Comparison of ENCODE assay signal across 16 cellular contexts in genomic region chr17:8055851-8056231, GRCh38. TPM values are rescaled to one million over a fixed set of nuclear protein-coding genes. Genes with fewer than 3 reads are reported as not detected.
DNase-seq lines count a peak whose midpoint lies in the region; ATAC-seq, FAIRE-seq and TF ChIP-seq lines count a peak whose summit lies in the region.
"Had no signal": no experiment of that assay in that cellular context is flagged by ENCODE, and none has a peak within 500 bp of the region (broad histone marks: within the 10 kb centered on the region; RNA-seq: fewer than 3 reads in every experiment).

No MANE protein-coding gene starts in this region.

- dilution Hi-C loops in keratinocyte (cut with MboI; ENCODE audit: extremely low pct_ligation_motif_present, low sequenced_read_pairs): no loop called here

- H3K9me3 ChIP-seq in BLaER1 treated with 17β-estradiol and CSF1 and Interleukin-3, amounts not matched to agents 10 nM and 100 nM (replicated peaks in 1 of 11): no peaks in the 10 kb centered on the region
- H3K9me3 ChIP-seq in Peyer's patch (no peaks in the 10 kb centered on the region), keratinocyte (ENCODE audit: control insufficient read depth, low read depth, low read length) (no peaks in the 10 kb centered on the region), spleen (no peaks in the 10 kb centered on the region)
- H3K9me3 ChIP-seq: ovary, SJSA1 had no signal

- no peaks in the 10 kb centered on the region for H3K9me1 ChIP-seq in keratinocyte (ENCODE audit: control insufficient read depth, extremely low read depth, insufficient read depth, low read length)

- peak overlapping the region; percentile 87 to 99 (median 93) for H3K4me2 ChIP-seq in BLaER1 treated with 17β-estradiol and CSF1 and Interleukin-3, amounts not matched to agents 10 nM and 100 nM
- H3K4me2 ChIP-seq in keratinocyte (ENCODE audit: control insufficient read depth, extremely low read depth, insufficient read depth, low read depth, low read length): peak overlapping the region; percentile 23

- peak overlapping the region; percentile 83 to 99 (median 95) for H3K27ac ChIP-seq in BLaER1 treated with 17β-estradiol and CSF1 and Interleukin-3, amounts not matched to agents 10 nM and 100 nM
- H3K27ac ChIP-seq in Peyer's patch (peak overlapping the region; percentile 27 to 69 (median 46)), keratinocyte (ENCODE audit: control insufficient read depth, insufficient read depth, low read length) (no peak overlapping the region), spleen (peak overlapping the region in 7 of 8 donors; percentile 22 to 86 (median 63)), foreskin keratinocyte (no peak overlapping the region)
- H3K27ac ChIP-seq: cardiac muscle cell, ovary, SJSA1 had no signal

- peak overlapping the region; percentile 69 to 86 (median 81); a peak in 21 of 22 replicates for H3K9ac ChIP-seq in BLaER1 treated with 17β-estradiol and CSF1 and Interleukin-3, amounts not matched to agents 10 nM and 100 nM
- no peak overlapping the region for H3K9ac ChIP-seq in keratinocyte (ENCODE audit: control insufficient read depth, extremely low read depth, insufficient read depth, low read length)

- no peaks in the 10 kb centered on the region for H4K20me1 ChIP-seq in BLaER1 treated with 17β-estradiol and CSF1 and Interleukin-3, amounts not matched to agents 10 nM and 100 nM
- no peaks in the 10 kb centered on the region for H4K20me1 ChIP-seq in keratinocyte (ENCODE audit: control insufficient read depth, extremely low read depth, insufficient read depth, low read length)

- peaks cover 53 to 67% (median 61%) of the 10 kb centered on the region in 10 experiments for H3K4me1 ChIP-seq in BLaER1 treated with 17β-estradiol and CSF1 and Interleukin-3, amounts not matched to agents 10 nM and 100 nM
- H3K4me1 ChIP-seq in Peyer's patch (peaks cover 0 to 16% (median 4%) of the 10 kb centered on the region in 4 donors), keratinocyte (ENCODE audit: control insufficient read depth, extremely low read depth, insufficient read depth, low read length) (peaks cover 20% of the 10 kb centered on the region), spleen (peaks cover 0 to 39% (median 27%) of the 10 kb centered on the region in 6 donors), foreskin keratinocyte (no peaks in the 10 kb centered on the region)
- H3K4me1 ChIP-seq: SJSA1 had no signal

- no peak overlapping the region for H2AFZ ChIP-seq in keratinocyte (ENCODE audit: control insufficient read depth, low read length)

- no peaks in the 10 kb centered on the region for H3K36me3 ChIP-seq in BLaER1 treated with 17β-estradiol and CSF1 and Interleukin-3, amounts not matched to agents 10 nM and 100 nM
- H3K36me3 ChIP-seq in Peyer's patch (no peaks in the 10 kb centered on the region), keratinocyte (ENCODE audit: control insufficient read depth in 2 of 2, extremely low read depth in 1 of 2, insufficient read depth in 2 of 2, low read length in 2 of 2) (no peaks in the 10 kb centered on the region), spleen (no peaks in the 10 kb centered on the region)
- H3K36me3 ChIP-seq: cardiac muscle cell, ovary, SJSA1 had no signal

- peak in 1 of 3 donors; percentile 39 for DNase-seq in Peyer's patch
- DNase-seq in keratinocyte (ENCODE audit: low read depth, low spot score): no peak
- DNase-seq in spleen: peak; percentile 48
- no peak for DNase-seq in effector CD4-positive, alpha-beta T cell
- DNase-seq in GM13977 (ENCODE audit: low spot score): no peak
- DNase-seq in DMS 273 treated with DMSO at 0.1 percent for 48 hours (lab: John Stamatoyannopoulos, UW): no peak
- no peak for DNase-seq in foreskin keratinocyte
- DNase-seq: effector CD8-positive, alpha-beta T cell; NCI-H1694; NCI-H524; stimulated activated naive CD4-positive, alpha-beta T cell had no signal

- FAIRE-seq in keratinocyte (lab: Jason Lieb, UNC): no peak

- H3K27me3 ChIP-seq in BLaER1 treated with 17β-estradiol and CSF1 and Interleukin-3, amounts not matched to agents 10 nM and 100 nM: peaks cover 4 to 19% (median 6%) of the 10 kb centered on the region in 11 experiments
- H3K27me3 ChIP-seq in Peyer's patch: no peaks in the 10 kb centered on the region
- no peaks in the 10 kb centered on the region for H3K27me3 ChIP-seq in keratinocyte (ENCODE audit: control insufficient read depth, extremely low read depth, insufficient read depth, low read length)
- peaks cover 0 to 37% (median 21%) of the 10 kb centered on the region in 7 donors for H3K27me3 ChIP-seq in spleen (replicated peaks in 1 of 7)
- H3K27me3 ChIP-seq in foreskin keratinocyte: peaks cover 20% of the 10 kb centered on the region
- H3K27me3 ChIP-seq: ovary had no signal

- WGBS in spleen, 5 donors: 49 to 69% (median 65%) methylated on average over 3 of the region's 3 CpGs

- TF ChIP-seq POLR2A in Peyer's patch (IDR thresholded peaks at IDR 0.05): no peak
- no peak for TF ChIP-seq POLR2A in spleen (IDR thresholded peaks at IDR 0.05)

- in situ Hi-C loops in GM13977 (cut with MboI; ENCODE audit: low pct_unique_long_range_greater_than_20kb, low sequenced_read_pairs, unreplicated experiment): no loop called here

- H3K79me2 ChIP-seq in keratinocyte (ENCODE audit: control insufficient read depth, insufficient read depth, low read length): no peaks in the 10 kb centered on the region

- peak overlapping the region in 7 of 10 experiments; percentile 29 to 55 (median 44); a peak in 11 of 20 replicates for H3K4me3 ChIP-seq in BLaER1 treated with 17β-estradiol and CSF1 and Interleukin-3, amounts not matched to agents 10 nM and 100 nM
- H3K4me3 ChIP-seq in Peyer's patch: no peak overlapping the region
- no peak overlapping the region for H3K4me3 ChIP-seq in keratinocyte (ENCODE audit: control insufficient read depth in 2 of 3, extremely low read depth in 1 of 3, insufficient read depth in 2 of 3, low read depth in 1 of 3, low read length in 3 of 3)
- H3K4me3 ChIP-seq in spleen: peak overlapping the region in 1 of 8 donors; percentile 39
- H3K4me3 ChIP-seq: cardiac muscle cell, ovary, SJSA1 had no signal

- no peak for ATAC-seq in foreskin keratinocyte

- intact Hi-C loops in spleen (cut with DNase I; ENCODE audit: low total_unique reads): loop anchor here (5.0 to 10.0 kb wide), 3 partner anchors 61 to 231 kb away; no protein-coding TSS in a partner anchor

- TF ChIP-seq CTCF in Peyer's patch (IDR thresholded peaks at IDR 0.05) (no peak), keratinocyte (optimal IDR thresholded peaks at IDR 0.05 in 1 of 3, IDR thresholded peaks at IDR 0.05 in 1 of 3, conservative IDR thresholded peaks at IDR 0.05 in 1 of 3; ENCODE audit: extremely low read depth in 1 of 3, insufficient read depth in 2 of 3, low read length in 3 of 3) (no peak), spleen (IDR thresholded peaks at IDR 0.05 in 8 of 11, conservative IDR thresholded peaks at IDR 0.05 in 3 of 11) (no peak), GM13977 (IDR thresholded peaks at IDR 0.05; ENCODE audit: extremely low read depth, insufficient read depth, missing control alignments) (no peak), foreskin keratinocyte (conservative IDR thresholded peaks at IDR 0.05) (no peak)

RNA-seq across cellular contexts. Expression of gene ALOX15B, which starts 17.0 kb away (rescaled TPM):
- 1 to 10 TPM in 3 of 4 donors, under 1 TPM in 1; 0.70 to 4.1 (median 2.1) TPM for total RNA-seq in Peyer's patch
- 29.7 to 56.5 TPM (median 31.9 TPM) in 3 replicates for polyA plus RNA-seq in keratinocyte
- polyA plus RNA-seq in keratinocyte (2011; ENCODE audit: low read depth): 33.1 TPM
- polyA plus RNA-seq in keratinocyte (2011; cell fraction: cytosol; rRNA removed): 33.5 and 59.6 TPM in 2 replicates
- 58.5 and 90.2 TPM in 2 replicates for polyA plus RNA-seq in keratinocyte (2011; cell fraction: nucleus; rRNA removed)
- polyA plus RNA-seq in keratinocyte (2012; ENCODE audit: low replicate concordance): 36.8 and 91.2 TPM in 2 replicates
- 29.3 to 58.7 TPM (median 57.8 TPM) in 3 replicates for polyA minus RNA-seq in keratinocyte
- polyA minus RNA-seq in keratinocyte (2011; cell fraction: cytosol; rRNA and poly(A)+ RNA removed): 41.8 TPM
- polyA minus RNA-seq in keratinocyte (2011; cell fraction: nucleus; rRNA and poly(A)+ RNA removed): 34.5 and 48.1 TPM in 2 replicates
- 1 to 10 TPM in 5 of 7 donors, under 1 TPM in 2; 0.13 to 6.2 (median 2.8) TPM for total RNA-seq in spleen
- polyA plus RNA-seq in spleen: 1 to 10 TPM; 1.0 to 7.8 (median 2.7) TPM
- 6.5 and 6.9 TPM in 2 replicates for total RNA-seq in foreskin keratinocyte
- 6.2 and 7.4 TPM in 2 replicates for polyA plus RNA-seq in foreskin keratinocyte
- total RNA-seq: HT1080, SJSA1 had no signal

RNA-seq across cellular contexts. Expression of gene ALOX12B, which starts 31.7 kb away (rescaled TPM):
- total RNA-seq in Peyer's patch (under 1 TPM in 1 of 4 donors, not detected in 3; 0.83 TPM), spleen (1 to 10 TPM in 2 of 7 donors, under 1 TPM in 1, not detected in 4; 0.47 to 1.3 (median 1.0) TPM), foreskin keratinocyte (0.25 and 0.31 TPM in 2 replicates)
- polyA plus RNA-seq in keratinocyte (0.43 to 0.75 TPM (median 0.47 TPM) in 3 replicates), spleen (under 1 TPM; 0.80 to 0.89 (median 0.83) TPM), foreskin keratinocyte (0.30 and 0.43 TPM in 2 replicates)
- 98.5 TPM for polyA plus RNA-seq in keratinocyte (2011; ENCODE audit: low read depth)
- 0.41 and 0.44 TPM in 2 replicates for polyA plus RNA-seq in keratinocyte (2011; cell fraction: cytosol; rRNA removed)
- polyA plus RNA-seq in keratinocyte (2011; cell fraction: nucleus; rRNA removed): 1.9 and 2.0 TPM in 2 replicates
- polyA plus RNA-seq in keratinocyte (2012; ENCODE audit: low replicate concordance): 0.85 and 126 TPM in 2 replicates
- polyA minus RNA-seq in keratinocyte: 0.20 to 2.1 TPM (median 1.4 TPM) in 3 replicates
- polyA minus RNA-seq in keratinocyte (2011; cell fraction: cytosol; rRNA and poly(A)+ RNA removed): not detected
- 1.5 and 1.7 TPM in 2 replicates for polyA minus RNA-seq in keratinocyte (2011; cell fraction: nucleus; rRNA and poly(A)+ RNA removed)
- total RNA-seq: SJSA1 had no signal
- polyA plus RNA-seq: ovary had no signal

RNA-seq across cellular contexts. Expression of gene GUCY2D, which starts 53.4 kb away (rescaled TPM):
- total RNA-seq in Peyer's patch (not detected), spleen (under 1 TPM in 2 of 7 donors, not detected in 5; 0.07 to 0.43 TPM), foreskin keratinocyte (0.49 TPM in 1 of 2 replicates, not detected in the other)
- polyA plus RNA-seq in keratinocyte (0.25 to 0.42 TPM in 2 of 3 replicates, not detected in the other), spleen (under 1 TPM in 1 of 3 donors, not detected in 2; 0.03 TPM), foreskin keratinocyte (0.26 and 0.44 TPM in 2 replicates)
- polyA plus RNA-seq in keratinocyte (2011; ENCODE audit: low read depth): not detected
- polyA plus RNA-seq in keratinocyte (2011; cell fraction: cytosol; rRNA removed): 0.01 TPM in 1 of 2 replicates, not detected in the other
- not detected in 2 replicates for polyA plus RNA-seq in keratinocyte (2011; cell fraction: nucleus; rRNA removed)
- polyA plus RNA-seq in keratinocyte (2012; ENCODE audit: low replicate concordance): 0.13 and 0.59 TPM in 2 replicates
- polyA minus RNA-seq in keratinocyte: not detected in 3 replicates
- not detected for polyA minus RNA-seq in keratinocyte (2011; cell fraction: cytosol; rRNA and poly(A)+ RNA removed)
- not detected in 2 replicates for polyA minus RNA-seq in keratinocyte (2011; cell fraction: nucleus; rRNA and poly(A)+ RNA removed)
- total RNA-seq: HT1080, SJSA1 had no signal

Comparison
In these comparisons a context has a peak if more than half of its experiments do, and no peak if none do; other contexts are left out.
1. H3K27ac ChIP-seq: peak in BLaER1 treated with 17β-estradiol and CSF1 and Interleukin-3, amounts not matched to agents 10 nM and 100 nM (11 of 11), Peyer's patch (4 of 4) and spleen (7 of 8); none in keratinocyte (single experiment) and foreskin keratinocyte (single experiment).
2. H3K4me3 ChIP-seq: peak in BLaER1 treated with 17β-estradiol and CSF1 and Interleukin-3, amounts not matched to agents 10 nM and 100 nM (7 of 10); none in Peyer's patch (0 of 4) and keratinocyte (0 of 3).